Comparison of ENCODE assay signal across 19 cellular contexts in the genomic region with DNA sequence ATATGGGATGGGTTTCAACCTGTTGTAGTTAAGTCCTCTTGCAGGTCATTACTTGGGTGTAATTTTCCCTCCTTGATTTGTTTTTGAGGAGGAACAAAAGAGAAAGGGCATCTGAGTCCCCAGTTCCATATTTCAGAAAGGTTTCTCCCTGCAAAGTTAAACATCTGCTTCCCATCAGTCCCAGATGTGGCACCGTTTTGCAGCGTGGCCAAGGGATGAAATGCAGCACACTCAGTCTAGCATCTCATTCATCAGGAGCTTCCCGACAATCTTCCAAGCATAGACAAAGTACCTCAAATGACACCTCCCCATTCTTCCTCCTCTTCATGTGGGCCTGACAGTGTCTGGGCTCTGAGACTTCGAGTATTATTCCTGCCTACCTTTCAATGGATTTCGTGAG.
DNase-seq lines count a peak whose midpoint lies in the region; ATAC-seq and TF ChIP-seq lines count a peak whose summit lies in the region.
"Had no signal": no experiment of that assay in that cellular context is flagged by ENCODE, and none has a peak within 500 bp of the region (broad histone marks: within the 10 kb centered on the region; RNA-seq: fewer than 3 reads in every experiment).

No MANE protein-coding gene starts in this region.

- H3K27me3 ChIP-seq in HCT116 (ENCODE audit: insufficient read depth, low read length) = no peaks in the 10 kb centered on the region
- H3K27me3 ChIP-seq: BLaER1 had no signal

- H3K9ac ChIP-seq in HCT116 (ENCODE audit: low read length) = no peak overlapping the region
- H3K9ac ChIP-seq: BLaER1 had no signal

- no peak for TF ChIP-seq RAD21 in HCT116 (IDR thresholded peaks at IDR 0.05; ENCODE audit: low read depth)

- no peak for ATAC-seq in HCT116
- ATAC-seq: GM12878, K562 had no signal

- CTCF ChIA-PET in HCT116 (lab: Charles Lee) = interaction anchor here (1.4 kb wide), 1 partner anchor 284 kb away, joined by 4 read pairs; no protein-coding TSS in a partner anchor

- RAD21 ChIA-PET in HCT116 (lab: Charles Lee; ENCODE audit: low non-redundant PET in 1 of 2, low total read pairs in 2 of 2, uncharacterized antibody in 2 of 2, unreplicated experiment in 2 of 2) = no interaction called here

- no peaks in the 10 kb centered on the region for H3K9me2 ChIP-seq in HCT116 (ENCODE audit: insufficient read depth)

- peak overlapping the region; percentile 19 for H2AFZ ChIP-seq in HCT116 (ENCODE audit: low read depth, low read length, poor library complexity, severe bottlenecking)

- H3K4me1 ChIP-seq in HCT116 (ENCODE audit: control insufficient read depth in 1 of 2, insufficient read depth in 2 of 2, low read length in 2 of 2) = peaks cover 0 to 4% of the 10 kb centered on the region in 2 experiments; a peak in 2 of 4 replicates
- H3K4me1 ChIP-seq: BLaER1, Caco-2 had no signal

- peak; percentile 13 for DNase-seq in AG08395 (ENCODE audit: low spot score)
- DNase-seq in HCT116 (ENCODE audit: low read depth, low spot score) = no peak
- peak; percentile 1 for DNase-seq in brain pericyte (ENCODE audit: low read depth, low spot score)
- peak; percentile 21 to 59 for DNase-seq in foreskin fibroblast
- no peak for DNase-seq in DMS 273 (lab: John Stamatoyannopoulos, UW; ENCODE audit: unreplicated experiment)
- no peak for DNase-seq in DMS79 (lab: John Stamatoyannopoulos, UW)
- DNase-seq in NOMO-1 treated with dmso at 0.1 percent for 144 hours (lab: John Stamatoyannopoulos, UW; ENCODE audit: unreplicated experiment) = no peak
- DNase-seq: 8988T; ACHN; Caco-2; CD8-positive, alpha-beta memory T cell; DMS53; GOT3; H9; HFFc6; Karpas-422 had no signal

- no peak overlapping the region for H3K27ac ChIP-seq in HCT116 (ENCODE audit: low read depth, low read length)
- H3K27ac ChIP-seq: BLaER1 had no signal

- no peaks in the 10 kb centered on the region for H3K36me3 ChIP-seq in HCT116 (ENCODE audit: control insufficient read depth in 1 of 2, insufficient read depth in 2 of 2, low read length in 2 of 2)
- H3K36me3 ChIP-seq: BLaER1 had no signal

- TF ChIP-seq POLR2A in HCT116 (IDR thresholded peaks at IDR 0.05; ENCODE audit: borderline replicate concordance, extremely low read depth, insufficient read depth, insufficient read length) = no peak

- no peak overlapping the region for H3K4me2 ChIP-seq in HCT116 (ENCODE audit: low read length)
- H3K4me2 ChIP-seq: BLaER1 had no signal

- TF ChIP-seq CTCF in HCT116 (IDR thresholded peaks at IDR 0.05 in 2 of 3, conservative IDR thresholded peaks at IDR 0.05 in 1 of 3; ENCODE audit: borderline replicate concordance in 1 of 3, insufficient read depth in 1 of 3, low read depth in 2 of 3, low read length in 2 of 3) (no peak), foreskin fibroblast (IDR thresholded peaks at IDR 0.05; ENCODE audit: low read depth, low read length) (no peak)

- no peaks in the 10 kb centered on the region for H3K79me2 ChIP-seq in HCT116 (ENCODE audit: insufficient read depth, low read length)

- BruUV-seq in HCT116 (replicated peaks; lab: Mats Ljungman, UMichigan) = no TSS peak

- H3K4me3 ChIP-seq in HCT116 (replicated peaks in 1 of 2; ENCODE audit: low read depth in 1 of 2, low read length in 2 of 2) = no peak overlapping the region
- no peak overlapping the region for H3K4me3 ChIP-seq in foreskin fibroblast (ENCODE audit: low read depth in 1 of 2, low read length in 2 of 2)
- H3K4me3 ChIP-seq: BLaER1, GM12878, K562 had no signal

- POLR2A ChIA-PET in HCT116 (lab: Charles Lee) = no interaction called here

- intact Hi-C loops in HCT116 (cut with micrococcal nuclease) = no loop called here

- H3K9me3 ChIP-seq in HCT116 (ENCODE audit: control insufficient read depth in 1 of 2, insufficient read depth in 1 of 2, low read depth in 1 of 2, low read length in 2 of 2) = no peaks in the 10 kb centered on the region
- H3K9me3 ChIP-seq: BLaER1, Caco-2 had no signal

- H4K20me1 ChIP-seq in HCT116 (ENCODE audit: insufficient read depth) = no peaks in the 10 kb centered on the region
- H4K20me1 ChIP-seq: BLaER1 had no signal

TF ChIP-seq in HCT116, 20 proteins besides CTCF, POLR2A, EP300 and RAD21:
- TF ChIP-seq POLR2AphosphoS5 (IDR thresholded peaks at IDR 0.05; ENCODE audit: low read depth, low read length) (no peak), ZFX (IDR thresholded peaks at IDR 0.05) (no peak), CBX3 (IDR thresholded peaks at IDR 0.05; ENCODE audit: low read depth) (no peak)

Comparison
In these comparisons a context has a peak if more than half of its experiments do, and no peak if none do; other contexts are left out.
1. DNase-seq: peak in AG08395 (single experiment), brain pericyte (single experiment) and foreskin fibroblast (2 of 2); none in HCT116 (single experiment), DMS 273 (single experiment), DMS79 (single experiment) and NOMO-1 treated with dmso at 0.1 percent for 144 hours (single experiment).